In genomic region chr6:167572841-167573271, GRCh38 we compare ENCODE assay signal across 17 cellular contexts.
DNase-seq lines count a peak whose midpoint lies in the region; ATAC-seq and TF ChIP-seq lines count a peak whose summit lies in the region.
"Had no signal": no experiment of that assay in that cellular context is flagged by ENCODE, and none has a peak within 500 bp of the region (broad histone marks: within the 10 kb centered on the region; RNA-seq: fewer than 3 reads in every experiment).

No MANE protein-coding gene starts in this region.

- H3K4me3 ChIP-seq in fibroblast of pulmonary artery (replicated peaks; ENCODE audit: low read depth, low read length) (no peak overlapping the region), thymus (ENCODE audit: low read length) (no peak overlapping the region)
- H3K4me3 ChIP-seq: cardiac muscle cell, transverse colon had no signal

- H3K4me1 Mint-ChIP-seq in nephron = peaks cover 71% of the 10 kb centered on the region
- peaks cover 11% of the 10 kb centered on the region for H3K4me1 Mint-ChIP-seq in progenitor cell of endocrine pancreas (ENCODE audit: low read depth)

- no peaks in the 10 kb centered on the region for H3K27me3 ChIP-seq in thymus (ENCODE audit: control insufficient read depth, insufficient read depth)
- H3K27me3 ChIP-seq: cardiac muscle cell, transverse colon had no signal

- no peaks in the 10 kb centered on the region for H3K9me3 Mint-ChIP-seq in nephron
- no peaks in the 10 kb centered on the region for H3K9me3 Mint-ChIP-seq in progenitor cell of endocrine pancreas (ENCODE audit: low read depth)
- H3K9me3 Mint-ChIP-seq: activated naive CD4-positive, alpha-beta T cell treated with anti-CD3 and anti-CD28 coated beads, Interleukin-2, amount 50 U/mL, for 72 hours; T-helper 1 cell treated with Interleukin-12 subunit alpha and Interleukin-12 subunit beta and Interleukin-4 antibody, amounts not matched to agents 30 μg/mL and 1 μg/mL, for 36 hours had no signal

- H3K4me3 Mint-ChIP-seq in nephron = peak overlapping the region; percentile 51 to 62 (median 59)
- no peak overlapping the region for H3K4me3 Mint-ChIP-seq in progenitor cell of endocrine pancreas (ENCODE audit: low read depth)
- H3K4me3 Mint-ChIP-seq: T-helper 1 cell treated with Interleukin-12 subunit alpha and Interleukin-12 subunit beta and Interleukin-4 antibody, amounts not matched to agents 30 μg/mL and 1 μg/mL, for 36 hours had no signal

- H3K27ac Mint-ChIP-seq in nephron = peak overlapping the region; percentile 91 to 97 (median 95)
- H3K27ac Mint-ChIP-seq in progenitor cell of endocrine pancreas = no peak overlapping the region
- H3K27ac Mint-ChIP-seq: activated naive CD4-positive, alpha-beta T cell treated with anti-CD3 and anti-CD28 coated beads, Interleukin-2, amount 50 U/mL, for 72 hours; T-helper 1 cell treated with Interleukin-12 subunit alpha and Interleukin-12 subunit beta and Interleukin-4 antibody, amounts not matched to agents 30 μg/mL and 1 μg/mL, for 36 hours had no signal

- peak overlapping the region; percentile 8 for H3K27ac ChIP-seq in thymus (ENCODE audit: low read depth)
- H3K27ac ChIP-seq: cardiac muscle cell had no signal

- DNase-seq in NCI-H446 treated with DMSO at 0.1 percent for 48 hours (lab: John Stamatoyannopoulos, UW) = peak; percentile 40
- DNase-seq in fibroblast of pulmonary artery (ENCODE audit: low read depth) = peak; percentile 17
- no peak for DNase-seq in NCI-H1417 treated with DMSO at 0.1 percent for 48 hours (lab: John Stamatoyannopoulos, UW)
- no peak for DNase-seq in progenitor cell of endocrine pancreas (ENCODE audit: low spot score, unreplicated experiment)
- DNase-seq in NCI-H2227 (lab: John Stamatoyannopoulos, UW; ENCODE audit: unreplicated experiment) = no peak
- DNase-seq: AML-193; NCI-H2081; NCI-H774; stimulated activated CD4-positive, alpha-beta T cell treated with anti-CD3 and anti-CD28 coated beads, Interleukin-2, amount 100 ng/mL, for 48 hours; stimulated activated CD8-positive, alpha-beta memory T cell treated with anti-CD3 and anti-CD28 coated beads, Interleukin-4, amount 100 ng/mL, for 48 hours; transverse colon had no signal

- 83% methylated on average over 13 of the region's 13 CpGs for WGBS in thymus

- no peaks in the 10 kb centered on the region for H3K4me1 ChIP-seq in thymus (ENCODE audit: control insufficient read depth, insufficient read depth, low read length)

- H3K27me3 Mint-ChIP-seq in nephron (ENCODE audit: low read depth) (peaks cover 25% of the 10 kb centered on the region), progenitor cell of endocrine pancreas (peaks cover 7% of the 10 kb centered on the region)

- H3K36me3 Mint-ChIP-seq in nephron (ENCODE audit: low read depth) (no peaks in the 10 kb centered on the region), progenitor cell of endocrine pancreas (ENCODE audit: insufficient read depth) (no peaks in the 10 kb centered on the region)
- H3K36me3 Mint-ChIP-seq: activated naive CD4-positive, alpha-beta T cell treated with anti-CD3 and anti-CD28 coated beads, Interleukin-2, amount 50 U/mL, for 72 hours had no signal

- ATAC-seq in GM18867 (IDR thresholded peaks at IDR 0.05; ENCODE audit: unreplicated experiment) = no peak
- ATAC-seq: activated naive CD4-positive, alpha-beta T cell treated with anti-CD3 and anti-CD28 coated beads, Interleukin-2, amount 50 U/mL, for 72 hours had no signal

- H3K36me3 ChIP-seq in thymus (ENCODE audit: control insufficient read depth, insufficient read depth) = no peaks in the 10 kb centered on the region
- H3K36me3 ChIP-seq: cardiac muscle cell, transverse colon had no signal

- no peak for TF ChIP-seq CTCF in fibroblast of pulmonary artery (IDR thresholded peaks at IDR 0.05; ENCODE audit: low read length, missing control alignments)
- no peak for TF ChIP-seq CTCF in nephron (IDR thresholded peaks at IDR 0.05; ENCODE audit: unreplicated experiment in 3 of 3)
- TF ChIP-seq CTCF in progenitor cell of endocrine pancreas (IDR thresholded peaks at IDR 0.05; ENCODE audit: unreplicated experiment) = no peak

- no peaks in the 10 kb centered on the region for H3K9me3 ChIP-seq in thymus (ENCODE audit: control insufficient read depth)
- H3K9me3 ChIP-seq: transverse colon had no signal

Comparison
In these comparisons a context has a peak if more than half of its experiments do, and no peak if none do; other contexts are left out.
1. DNase-seq: peak in NCI-H446 treated with DMSO at 0.1 percent for 48 hours (single experiment) and fibroblast of pulmonary artery (single experiment); none in NCI-H1417 treated with DMSO at 0.1 percent for 48 hours (single experiment), progenitor cell of endocrine pancreas (single experiment) and NCI-H2227 (single experiment).